19 cellular contexts compared by ENCODE assay signal in genomic region chr12:8894378-8894777, GRCh38. TPM values are rescaled to one million over a fixed set of nuclear protein-coding genes. Genes with fewer than 3 reads are reported as not detected.
DNase-seq lines count a peak whose midpoint lies in the region; ATAC-seq, FAIRE-seq and TF ChIP-seq lines count a peak whose summit lies in the region.
"Had no signal": no experiment of that assay in that cellular context is flagged by ENCODE, and none has a peak within 500 bp of the region (broad histone marks: within the 10 kb centered on the region; RNA-seq: fewer than 3 reads in every experiment).

No MANE protein-coding gene starts in this region.

- no peaks in the 10 kb centered on the region for H3K27me3 ChIP-seq in astrocyte (ENCODE audit: insufficient read depth, low read length)
- H3K27me3 ChIP-seq in mesenchymal stem cell (ENCODE audit: control insufficient read depth in 1 of 2, insufficient read depth in 1 of 2, low read length in 2 of 2) = peaks cover 0 to 4% of the 10 kb centered on the region in 2 experiments
- no peaks in the 10 kb centered on the region for H3K27me3 ChIP-seq in Caco-2 (replicated peaks; ENCODE audit: control insufficient read depth, insufficient read depth, low read length)
- H3K27me3 ChIP-seq: BLaER1 had no signal

- H2BK120ac ChIP-seq in mesenchymal stem cell (ENCODE audit: low read depth, low read length) = no peak overlapping the region

- DNase-seq in COLO829 (ENCODE audit: low spot score) (peak; percentile 38), EH (ENCODE audit: low read depth) (peak; percentile 7), astrocyte (ENCODE audit: low read depth) (no peak), mesenchymal stem cell (peak; percentile 78), Caco-2 (no peak), kidney tubule cell (ENCODE audit: low spot score) (no peak)
- DNase-seq: ACHN; CD4-positive, alpha-beta memory T cell; DMS 273 treated with DMSO at 0.1 percent for 48 hours; DMS79; H9; KG1 had no signal

- CTCF ChIA-PET in Caco-2 (lab: Charles Lee) = interaction anchor here (0.9 kb wide), 1 partner anchor 60 kb away, joined by 3 read pairs; no protein-coding TSS in a partner anchor

- H3K4me1 ChIP-seq in astrocyte (ENCODE audit: insufficient read depth, low read length) (no peaks in the 10 kb centered on the region), mesenchymal stem cell (ENCODE audit: control insufficient read depth, insufficient read depth, low read depth, low read length) (no peaks in the 10 kb centered on the region), Caco-2 (0 out of 2 replicates have a peak, but pooled peaks cover 3% of the 10 kb centered on the region)
- H3K4me1 ChIP-seq: BLaER1 had no signal

- no peaks in the 10 kb centered on the region for H3K27me3 Mint-ChIP-seq in astrocyte (ENCODE audit: low read depth, unreplicated experiment)
- peaks cover 6% of the 10 kb centered on the region for H3K27me3 Mint-ChIP-seq in Caco-2 (ENCODE audit: insufficient read depth, unreplicated experiment)
- H3K27me3 Mint-ChIP-seq: CD4-positive, alpha-beta memory T cell had no signal

- H3K23ac ChIP-seq in mesenchymal stem cell (ENCODE audit: low read length in 2 of 2) = no peak overlapping the region

- intact Hi-C loops in Caco-2 (cut with micrococcal nuclease; ENCODE audit: unreplicated experiment) = no loop called here

- H3K9me3 ChIP-seq in astrocyte (ENCODE audit: insufficient read depth, low read depth, low read length) = no peaks in the 10 kb centered on the region
- H3K9me3 ChIP-seq in mesenchymal stem cell (ENCODE audit: control insufficient read depth, low read length) = no peaks in the 10 kb centered on the region
- H3K9me3 ChIP-seq in Caco-2 = no peaks in the 10 kb centered on the region; the same call in 1 of the 2 replicates

- H3K4me3 Mint-ChIP-seq in astrocyte (ENCODE audit: unreplicated experiment) (no peak overlapping the region), Caco-2 (ENCODE audit: unreplicated experiment) (no peak overlapping the region)
- H3K4me3 Mint-ChIP-seq: CD14-positive monocyte; CD4-positive, alpha-beta memory T cell; H9 had no signal

- H3K36me3 Mint-ChIP-seq in astrocyte (ENCODE audit: low read depth, unreplicated experiment) = no peaks in the 10 kb centered on the region
- no peaks in the 10 kb centered on the region for H3K36me3 Mint-ChIP-seq in Caco-2 (ENCODE audit: insufficient read depth, unreplicated experiment)
- H3K36me3 Mint-ChIP-seq: CD14-positive monocyte; CD4-positive, alpha-beta memory T cell had no signal

- no peaks in the 10 kb centered on the region for H3K79me2 ChIP-seq in astrocyte (ENCODE audit: insufficient read depth, low read length)

- TF ChIP-seq CTCF in astrocyte (IDR thresholded peaks at IDR 0.05; ENCODE audit: insufficient read depth, low read depth, low read length) = no peak
- no peak for TF ChIP-seq CTCF in Caco-2 (IDR thresholded peaks at IDR 0.05; ENCODE audit: insufficient read depth in 1 of 2, low read depth in 1 of 2, low read length in 1 of 2, severe bottlenecking in 1 of 2, unreplicated experiment in 1 of 2)

- H2BK15ac ChIP-seq in mesenchymal stem cell (ENCODE audit: low read depth, poor library complexity, severe bottlenecking) = no peak overlapping the region

- ATAC-seq in HG02759 (IDR thresholded peaks at IDR 0.05; ENCODE audit: unreplicated experiment) = no peak
- ATAC-seq: GM12878 had no signal

- no peak overlapping the region for H2AK5ac ChIP-seq in mesenchymal stem cell (ENCODE audit: low read length, severe bottlenecking)

- H3K9me3 Mint-ChIP-seq in astrocyte (ENCODE audit: unreplicated experiment) (peaks cover 2% of the 10 kb centered on the region), Caco-2 (ENCODE audit: unreplicated experiment) (no peaks in the 10 kb centered on the region)
- H3K9me3 Mint-ChIP-seq: CD4-positive, alpha-beta memory T cell had no signal

- POLR2A ChIA-PET in Caco-2 (lab: Charles Lee) = no interaction called here

- no peak overlapping the region for H3K9ac ChIP-seq in astrocyte (ENCODE audit: low read length)
- no peak overlapping the region for H3K9ac ChIP-seq in mesenchymal stem cell (ENCODE audit: low read length)
- H3K9ac ChIP-seq: BLaER1 had no signal

- H3K4me2 ChIP-seq in astrocyte (ENCODE audit: low read length) = no peak overlapping the region
- H3K4me2 ChIP-seq in mesenchymal stem cell (ENCODE audit: low read length, poor library complexity, severe bottlenecking) = no peak overlapping the region
- H3K4me2 ChIP-seq: BLaER1 had no signal

- peaks cover 6% of the 10 kb centered on the region for H3K4me1 Mint-ChIP-seq in astrocyte (ENCODE audit: low read depth, unreplicated experiment)
- peaks cover 6% of the 10 kb centered on the region for H3K4me1 Mint-ChIP-seq in Caco-2 (ENCODE audit: low read depth, unreplicated experiment)

- no peak overlapping the region for H2BK12ac ChIP-seq in mesenchymal stem cell (ENCODE audit: low read length in 2 of 2)

- no peak overlapping the region for H4K91ac ChIP-seq in mesenchymal stem cell (ENCODE audit: low read length)

- H3K4ac ChIP-seq in mesenchymal stem cell (ENCODE audit: low read depth in 1 of 2, low read length in 2 of 2) = no peak overlapping the region

- H3K27ac Mint-ChIP-seq in astrocyte (ENCODE audit: unreplicated experiment) (peak overlapping the region; percentile 12), Caco-2 (ENCODE audit: unreplicated experiment) (no peak overlapping the region)
- H3K27ac Mint-ChIP-seq: CD14-positive monocyte; CD4-positive, alpha-beta memory T cell; H9 had no signal

- no peak overlapping the region for H4K8ac ChIP-seq in mesenchymal stem cell (ENCODE audit: low read length)

- no TSS peak for BruUV-seq in Caco-2 (replicated peaks; lab: Mats Ljungman, UMichigan)

- no peaks in the 10 kb centered on the region for H3K79me1 ChIP-seq in mesenchymal stem cell (replicated peaks; ENCODE audit: low read length, poor library complexity, severe bottlenecking)

- no peak overlapping the region for H3K27ac ChIP-seq in astrocyte (ENCODE audit: low read depth, low read length)
- no peak overlapping the region for H3K27ac ChIP-seq in mesenchymal stem cell (ENCODE audit: low read length, poor library complexity, severe bottlenecking)
- H3K27ac ChIP-seq: BLaER1 had no signal

- H4K20me1 ChIP-seq in astrocyte (ENCODE audit: insufficient read depth, low read length) = no peaks in the 10 kb centered on the region
- H4K20me1 ChIP-seq: BLaER1 had no signal

- no peaks in the 10 kb centered on the region for H3K36me3 ChIP-seq in astrocyte (ENCODE audit: insufficient read depth, low read length)
- H3K36me3 ChIP-seq in mesenchymal stem cell (ENCODE audit: control insufficient read depth in 1 of 2, insufficient read depth in 2 of 2, low read depth in 1 of 2, low read length in 2 of 2) = no peaks in the 10 kb centered on the region
- H3K36me3 ChIP-seq in Caco-2 (ENCODE audit: control insufficient read depth, insufficient read depth, low read length) = no peaks in the 10 kb centered on the region; the same call in 1 of the 2 replicates
- H3K36me3 ChIP-seq: BLaER1 had no signal

- no peak overlapping the region for H3K14ac ChIP-seq in mesenchymal stem cell (ENCODE audit: low read length in 2 of 2)

- no peak for FAIRE-seq in astrocyte (lab: Jason Lieb, UNC)
- FAIRE-seq: A204.1, GM12878, GM19239, H1 had no signal

- H2BK5ac ChIP-seq in mesenchymal stem cell (ENCODE audit: low read depth, low read length, poor library complexity, severe bottlenecking) = no peak overlapping the region

- no peak overlapping the region for H2AFZ ChIP-seq in astrocyte (ENCODE audit: low read depth, low read length)
- no peak overlapping the region for H2AFZ ChIP-seq in mesenchymal stem cell (ENCODE audit: low read depth, low read length)

- no peak overlapping the region for H3K18ac ChIP-seq in mesenchymal stem cell (ENCODE audit: low read depth in 1 of 2, low read length in 2 of 2)

- H3K4me3 ChIP-seq in astrocyte (ENCODE audit: insufficient read depth, low read depth, low read length) (no peak overlapping the region), mesenchymal stem cell (ENCODE audit: insufficient read depth in 1 of 2, low read depth in 1 of 2, low read length in 2 of 2) (no peak overlapping the region), Caco-2 (ENCODE audit: low read depth, low read length) (no peak overlapping the region)
- H3K4me3 ChIP-seq: BLaER1, GM12878 had no signal

RNA-seq across cellular contexts. Expression of gene PHC1, which starts 19.9 kb away (rescaled TPM):
- total RNA-seq in astrocyte = 34.7 and 35.4 TPM in 2 replicates
- polyA plus RNA-seq in mesenchymal stem cell (2013, experiment 1 of 2) = 40.7 TPM
- polyA plus RNA-seq in mesenchymal stem cell (2013, experiment 2 of 2) = 40.7 TPM
- total RNA-seq in Caco-2 (2022) = 25.8 and 28.7 TPM in 2 replicates

RNA-seq across cellular contexts. Expression of gene M6PR, which starts 55.1 kb away (rescaled TPM):
- total RNA-seq in astrocyte (159 and 166 TPM in 2 replicates), Caco-2 (2022) (303 and 310 TPM in 2 replicates)
- polyA plus RNA-seq in mesenchymal stem cell (2013, experiment 1 of 2) = 209 TPM
- 208 TPM for polyA plus RNA-seq in mesenchymal stem cell (2013, experiment 2 of 2)

Comparison
In these comparisons a context has a peak if more than half of its experiments do, and no peak if none do; other contexts are left out.
1. DNase-seq: peak in COLO829 (single experiment), EH (single experiment) and mesenchymal stem cell (single experiment); none in astrocyte (single experiment), Caco-2 (0 of 2) and kidney tubule cell (single experiment).